ENCODE assay signal across 2 cellular contexts in genomic region chr12:31337952-31338351, GRCh38.
TF ChIP-seq lines count a peak whose summit lies in the region.

No MANE protein-coding gene starts in this region.

TF ChIP-seq in HepG2, 621 proteins besides CTCF, POLR2A, EP300 and RAD21 (continued from another document):
- TF ChIP-seq ARID5B (CRISPR knock-in tag; IDR thresholded peaks at IDR 0.05) (0 out of 2 replicates have a peak, but pooled peaks have one; percentile 30), HNF4A (CRISPR knock-in tag; IDR thresholded peaks at IDR 0.05) (peak; percentile 32; the same call in 1 of the 2 replicates), NFAT5 (CRISPR knock-in tag; IDR thresholded peaks at IDR 0.05) (no peak), NR2F6 (IDR thresholded peaks at IDR 0.05) (peak; percentile 14; the same call in 1 of the 2 replicates), NR2F6 (CRISPR knock-in tag; IDR thresholded peaks at IDR 0.05) (0 out of 2 replicates have a peak, but pooled peaks have one; percentile 15), ZBTB39 (CRISPR knock-in tag; IDR thresholded peaks at IDR 0.05) (no peak), NR2F1 (CRISPR knock-in tag; IDR thresholded peaks at IDR 0.05) (peak in 1 of 2 experiments; percentile 60; a peak in 1 of 4 replicates), GABPA (IDR thresholded peaks at IDR 0.05; ENCODE audit: low read depth, low read length) (no peak), GABPA (CRISPR knock-in tag; IDR thresholded peaks at IDR 0.05; ENCODE audit: low read depth) (peak; percentile 32; the same call in 1 of the 2 replicates), ZNF790 (CRISPR knock-in tag; IDR thresholded peaks at IDR 0.05; ENCODE audit: borderline replicate concordance) (no peak), ZSCAN29 (CRISPR knock-in tag; conservative IDR thresholded peaks at IDR 0.05) (no peak)

TF ChIP-seq in WTC11, 78 proteins besides CTCF, POLR2A, EP300 and RAD21 (continued from another document):
- TF ChIP-seq, protein P1, sequence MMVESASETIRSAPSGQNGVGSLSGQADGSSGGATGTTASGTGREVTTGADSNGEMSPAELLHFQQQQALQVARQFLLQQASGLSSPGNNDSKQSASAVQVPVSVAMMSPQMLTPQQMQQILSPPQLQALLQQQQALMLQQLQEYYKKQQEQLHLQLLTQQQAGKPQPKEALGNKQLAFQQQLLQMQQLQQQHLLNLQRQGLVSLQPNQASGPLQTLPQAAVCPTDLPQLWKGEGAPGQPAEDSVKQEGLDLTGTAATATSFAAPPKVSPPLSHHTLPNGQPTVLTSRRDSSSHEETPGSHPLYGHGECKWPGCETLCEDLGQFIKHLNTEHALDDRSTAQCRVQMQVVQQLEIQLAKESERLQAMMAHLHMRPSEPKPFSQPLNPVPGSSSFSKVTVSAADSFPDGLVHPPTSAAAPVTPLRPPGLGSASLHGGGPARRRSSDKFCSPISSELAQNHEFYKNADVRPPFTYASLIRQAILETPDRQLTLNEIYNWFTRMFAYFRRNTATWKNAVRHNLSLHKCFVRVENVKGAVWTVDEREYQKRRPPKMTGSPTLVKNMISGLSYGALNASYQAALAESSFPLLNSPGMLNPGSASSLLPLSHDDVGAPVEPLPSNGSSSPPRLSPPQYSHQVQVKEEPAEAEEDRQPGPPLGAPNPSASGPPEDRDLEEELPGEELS (CRISPR knock-in tag; IDR thresholded peaks at IDR 0.05) = no peak
- TF ChIP-seq HMGXB4 (CRISPR knock-in tag; IDR thresholded peaks at IDR 0.05) (no peak), ATF3 (CRISPR knock-in tag; conservative IDR thresholded peaks at IDR 0.05) (no peak), RELA (CRISPR knock-in tag; IDR thresholded peaks at IDR 0.05; ENCODE audit: borderline replicate concordance) (no peak), ESRRA (CRISPR knock-in tag; IDR thresholded peaks at IDR 0.05; ENCODE audit: borderline replicate concordance) (no peak), ATF2 (CRISPR knock-in tag; IDR thresholded peaks at IDR 0.05; ENCODE audit: borderline replicate concordance, low read depth) (no peak), GABPB1 (CRISPR knock-in tag; IDR thresholded peaks at IDR 0.05) (no peak), GRHL2 (CRISPR knock-in tag; IDR thresholded peaks at IDR 0.05; ENCODE audit: insufficient replicate concordance, severe bottlenecking) (no peak), EMX1 (CRISPR knock-in tag; IDR thresholded peaks at IDR 0.05) (no peak), KAT7 (CRISPR knock-in tag; IDR thresholded peaks at IDR 0.05; ENCODE audit: borderline replicate concordance) (no peak), NR2C2 (CRISPR knock-in tag; IDR thresholded peaks at IDR 0.05) (no peak)
- TF ChIP-seq, protein P2, sequence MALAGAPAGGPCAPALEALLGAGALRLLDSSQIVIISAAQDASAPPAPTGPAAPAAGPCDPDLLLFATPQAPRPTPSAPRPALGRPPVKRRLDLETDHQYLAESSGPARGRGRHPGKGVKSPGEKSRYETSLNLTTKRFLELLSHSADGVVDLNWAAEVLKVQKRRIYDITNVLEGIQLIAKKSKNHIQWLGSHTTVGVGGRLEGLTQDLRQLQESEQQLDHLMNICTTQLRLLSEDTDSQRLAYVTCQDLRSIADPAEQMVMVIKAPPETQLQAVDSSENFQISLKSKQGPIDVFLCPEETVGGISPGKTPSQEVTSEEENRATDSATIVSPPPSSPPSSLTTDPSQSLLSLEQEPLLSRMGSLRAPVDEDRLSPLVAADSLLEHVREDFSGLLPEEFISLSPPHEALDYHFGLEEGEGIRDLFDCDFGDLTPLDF (CRISPR knock-in tag; IDR thresholded peaks at IDR 0.05) = no peak
- TF ChIP-seq, protein P3, sequence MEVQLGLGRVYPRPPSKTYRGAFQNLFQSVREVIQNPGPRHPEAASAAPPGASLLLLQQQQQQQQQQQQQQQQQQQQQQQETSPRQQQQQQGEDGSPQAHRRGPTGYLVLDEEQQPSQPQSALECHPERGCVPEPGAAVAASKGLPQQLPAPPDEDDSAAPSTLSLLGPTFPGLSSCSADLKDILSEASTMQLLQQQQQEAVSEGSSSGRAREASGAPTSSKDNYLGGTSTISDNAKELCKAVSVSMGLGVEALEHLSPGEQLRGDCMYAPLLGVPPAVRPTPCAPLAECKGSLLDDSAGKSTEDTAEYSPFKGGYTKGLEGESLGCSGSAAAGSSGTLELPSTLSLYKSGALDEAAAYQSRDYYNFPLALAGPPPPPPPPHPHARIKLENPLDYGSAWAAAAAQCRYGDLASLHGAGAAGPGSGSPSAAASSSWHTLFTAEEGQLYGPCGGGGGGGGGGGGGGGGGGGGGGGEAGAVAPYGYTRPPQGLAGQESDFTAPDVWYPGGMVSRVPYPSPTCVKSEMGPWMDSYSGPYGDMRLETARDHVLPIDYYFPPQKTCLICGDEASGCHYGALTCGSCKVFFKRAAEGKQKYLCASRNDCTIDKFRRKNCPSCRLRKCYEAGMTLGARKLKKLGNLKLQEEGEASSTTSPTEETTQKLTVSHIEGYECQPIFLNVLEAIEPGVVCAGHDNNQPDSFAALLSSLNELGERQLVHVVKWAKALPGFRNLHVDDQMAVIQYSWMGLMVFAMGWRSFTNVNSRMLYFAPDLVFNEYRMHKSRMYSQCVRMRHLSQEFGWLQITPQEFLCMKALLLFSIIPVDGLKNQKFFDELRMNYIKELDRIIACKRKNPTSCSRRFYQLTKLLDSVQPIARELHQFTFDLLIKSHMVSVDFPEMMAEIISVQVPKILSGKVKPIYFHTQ (CRISPR knock-in tag; IDR thresholded peaks at IDR 0.05) = no peak
